25 cellular contexts compared by ENCODE assay signal in the genomic region with DNA sequence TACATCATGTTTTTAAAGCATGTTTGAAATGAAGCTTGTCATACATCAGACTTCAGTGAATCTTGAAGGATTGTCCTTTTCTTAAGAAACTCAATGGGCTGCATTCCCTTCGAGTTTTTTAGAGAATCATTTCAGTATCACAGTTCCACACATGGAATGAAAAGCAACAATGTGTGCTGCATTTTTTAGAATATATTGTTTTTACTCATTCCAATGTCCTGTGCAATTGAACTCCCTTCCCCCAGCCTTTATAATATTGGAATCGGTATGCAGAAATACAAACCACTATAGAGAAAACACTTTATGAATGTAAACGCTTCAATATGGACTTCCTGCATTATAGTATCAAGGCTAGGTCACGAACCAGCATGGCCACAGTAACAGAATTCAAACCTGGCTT.
"Had no signal": no experiment of that assay in that cellular context is flagged by ENCODE, and none has a peak within 500 bp of the region (broad histone marks: within the 10 kb centered on the region; RNA-seq: fewer than 3 reads in every experiment).

No MANE protein-coding gene starts in this region.

- H3K27me3 ChIP-seq: stomach, suprapubic skin, testis, thyroid gland, tibial artery, tibial nerve, transverse colon, upper lobe of left lung, upper lobe of right lung, uterus had no signal

- ATAC-seq: stimulated activated effector memory CD8-positive, alpha-beta T cell treated with anti-CD3 and anti-CD28 coated beads, Interleukin-12 subunit alpha, Interleukin-12 subunit beta, amount 100 ng/mL, for 72 hours; stimulated activated memory B cell treated with anti-CD40 and anti-IgM and Interleukin-4, amounts not matched to agents 10 μg/mL and 1 μg/mL and 100 μg/mL, for 72 hours; stimulated activated naive B cell treated with anti-CD40 and anti-IgM and Interleukin-4, amounts not matched to agents 10 μg/mL and 1 μg/mL and 100 μg/mL, for 72 hours; stimulated activated naive CD8-positive, alpha-beta T cell treated with anti-CD3 and anti-CD28 coated beads, Interleukin-15, amount 100 ng/mL, for 72 hours; stimulated activated naive CD8-positive, alpha-beta T cell treated with anti-CD3 and anti-CD28 coated beads, Interleukin-15, Interleukin-2, amounts not matched to agents 100 U/mL and 50 U/mL, for 24 hours; upper lobe of right lung had no signal

- H3K27ac ChIP-seq: stomach, testis, thoracic aorta, thyroid gland, tibial artery, tibial nerve, transverse colon, upper lobe of left lung, upper lobe of right lung, uterus had no signal

- H3K9me3 ChIP-seq: stomach, suprapubic skin, testis, thoracic aorta, thyroid gland, tibial artery, tibial nerve, transverse colon, upper lobe of left lung, upper lobe of right lung, uterus had no signal

- H3K36me3 ChIP-seq: stomach, suprapubic skin, thoracic aorta, thyroid gland, tibial artery, tibial nerve, transverse colon, upper lobe of left lung, upper lobe of right lung, uterus had no signal

- DNase-seq: stimulated activated CD4-positive, alpha-beta T cell treated with anti-CD3 and anti-CD28 coated beads, Interleukin-2, amount 100 ng/mL, for 24 hours; stimulated activated CD4-positive, alpha-beta T cell treated with anti-CD3 and anti-CD28 coated beads, Interleukin-2, amount 100 ng/mL, for 48 hours; stimulated activated CD4-positive, alpha-beta T cell treated with anti-CD3 and anti-CD28 coated beads, Interleukin-4, amount 100 ng/mL, for 1 hour; stimulated activated CD4-positive, alpha-beta T cell treated with anti-CD3 and anti-CD28 coated beads, Interleukin-4, amount 100 ng/mL, for 24 hours; stimulated activated CD4-positive, alpha-beta T cell treated with anti-CD3 and anti-CD28 coated beads, Interleukin-4, amount 100 ng/mL, for 4 hours; stimulated activated CD8-positive, alpha-beta memory T cell treated with anti-CD3 and anti-CD28 coated beads, Interleukin-4, amount 100 ng/mL, for 48 hours; stimulated activated naive B cell treated with anti-CD40 and anti-IgM and Interleukin-4, amounts not matched to agents 10 μg/mL and 1 μg/mL and 100 μg/mL, for 72 hours; stimulated activated naive CD4-positive, alpha-beta T cell; stimulated activated naive CD4-positive, alpha-beta T cell treated with Interleukin-2 at 50 U/mL for 16 hours; stimulated activated naive CD8-positive, alpha-beta T cell treated with anti-CD3 and anti-CD28 coated beads, Interleukin-15, amount 100 ng/mL, for 72 hours; stimulated activated naive CD8-positive, alpha-beta T cell treated with anti-CD3 and anti-CD28 coated beads, Interleukin-15, Interleukin-2, amounts not matched to agents 100 U/mL and 50 U/mL, for 24 hours; stomach; substantia nigra; testis; thyroid gland; tibial artery; transverse colon; upper lobe of left lung; upper lobe of right lung; uterus had no signal

- H3K4me3 ChIP-seq: stomach, suprapubic skin, testis, thoracic aorta, thyroid gland, tibial artery, tibial nerve, transverse colon, upper lobe of left lung, upper lobe of right lung, uterus had no signal

- H3K4me1 ChIP-seq: stomach, testis, tibial artery, tibial nerve, transverse colon, upper lobe of left lung, upper lobe of right lung, uterus had no signal
